In genomic region chr11:107590460-107591097, GRCh38 we compare ENCODE assay signal across 8 cellular contexts. TPM values are rescaled to one million over a fixed set of nuclear protein-coding genes. Genes with fewer than 3 reads are reported as not detected.
DNase-seq lines count a peak whose midpoint lies in the region; ATAC-seq and TF ChIP-seq lines count a peak whose summit lies in the region.

No MANE protein-coding gene starts in this region.

- CTCF ChIA-PET in activated CD8-positive, alpha-beta T cell treated with anti-CD3 and anti-CD28 coated beads for 36 hours (lab: Charles Lee) = interaction anchor here (1.0 to 1.8 kb wide), 5 partner anchors 8 to 38 kb away, joined by 3 to 4 read pairs (median 3); partner anchors contain the start of gene ALKBH8

- H3K9me3 Mint-ChIP-seq in activated CD8-positive, alpha-beta T cell treated with anti-CD3 and anti-CD28 coated beads for 36 hours = no peaks in the 10 kb centered on the region

- H3K27ac Mint-ChIP-seq in activated CD8-positive, alpha-beta T cell treated with anti-CD3 and anti-CD28 coated beads for 36 hours = no peak overlapping the region

- no peaks in the 10 kb centered on the region for H3K36me3 Mint-ChIP-seq in activated CD8-positive, alpha-beta T cell treated with anti-CD3 and anti-CD28 coated beads for 36 hours (ENCODE audit: low read depth)

- H2AFZ ChIP-seq in smooth muscle cell (ENCODE audit: low read depth) = peak overlapping the region; percentile 33

- POLR2A ChIA-PET in activated CD8-positive, alpha-beta T cell treated with anti-CD3 and anti-CD28 coated beads for 36 hours (lab: Charles Lee) = interaction anchor here (0.7 to 1.0 kb wide), 2 partner anchors 9 to 56 kb away, joined by 3 read pairs; no protein-coding TSS in a partner anchor

- TF ChIP-seq CTCF in activated CD8-positive, alpha-beta T cell treated with anti-CD3 and anti-CD28 coated beads for 36 hours (IDR thresholded peaks at IDR 0.05) = no peak
- TF ChIP-seq CTCF in left ventricle myocardium inferior (IDR thresholded peaks at IDR 0.05; ENCODE audit: borderline replicate concordance) = no peak
- no peak for TF ChIP-seq CTCF in smooth muscle cell (IDR thresholded peaks at IDR 0.05; ENCODE audit: borderline replicate concordance, insufficient read depth, poor library complexity, severe bottlenecking)

- no peaks in the 10 kb centered on the region for H3K36me3 ChIP-seq in left ventricle myocardium inferior
- H3K36me3 ChIP-seq in smooth muscle cell (ENCODE audit: low read depth) = no peaks in the 10 kb centered on the region

- H3K4me3 Mint-ChIP-seq in activated CD8-positive, alpha-beta T cell treated with anti-CD3 and anti-CD28 coated beads for 36 hours = peak overlapping the region; percentile 80

- ATAC-seq in Right ventricle myocardium superior (ENCODE audit: poor library complexity) = peak; percentile 28
- ATAC-seq in activated CD8-positive, alpha-beta T cell treated with anti-CD3 and anti-CD28 coated beads for 36 hours = no peak
- no peak for ATAC-seq in HG03378 (IDR thresholded peaks at IDR 0.05; ENCODE audit: unreplicated experiment)

- no peaks in the 10 kb centered on the region for H3K79me2 ChIP-seq in smooth muscle cell (ENCODE audit: low read depth)

- H3K27ac ChIP-seq in left ventricle myocardium inferior (replicated peaks) = no peak overlapping the region
- H3K27ac ChIP-seq in smooth muscle cell (ENCODE audit: low read depth) = no peak overlapping the region

- H3K27me3 ChIP-seq in left ventricle myocardium inferior (ENCODE audit: low read depth) = peaks cover 98% of the 10 kb centered on the region
- peaks cover 51% of the 10 kb centered on the region for H3K27me3 ChIP-seq in smooth muscle cell (ENCODE audit: low read depth)

- DNase-seq in Right ventricle myocardium superior = no peak
- no peak for DNase-seq in cardiac septum (ENCODE audit: low spot score)
- DNase-seq in activated CD8-positive, alpha-beta T cell treated with anti-CD3 and anti-CD28 coated beads for 36 hours = no peak
- no peak for DNase-seq in left ventricle myocardium inferior
- no peak for DNase-seq in smooth muscle cell (lab: John Stamatoyannopoulos, UW; ENCODE audit: unreplicated experiment)
- DNase-seq in COLO829 (ENCODE audit: low spot score) = no peak
- no peak for DNase-seq in medulla oblongata (ENCODE audit: extremely low spot score)

- H3K4me1 Mint-ChIP-seq in activated CD8-positive, alpha-beta T cell treated with anti-CD3 and anti-CD28 coated beads for 36 hours (ENCODE audit: low read depth) = peaks cover 22% of the 10 kb centered on the region

- H3K27me3 Mint-ChIP-seq in activated CD8-positive, alpha-beta T cell treated with anti-CD3 and anti-CD28 coated beads for 36 hours = peaks cover 80% of the 10 kb centered on the region

- WGBS in smooth muscle cell (ENCODE audit: low lambda C conversion rate) = 0% methylated on average over 23 of the region's 29 CpGs

- H3F3A ChIP-seq in smooth muscle cell (ENCODE audit: low read depth) = no peaks in the 10 kb centered on the region

- H3K4me3 ChIP-seq in left ventricle myocardium inferior (peak overlapping the region; percentile 76), smooth muscle cell (peak overlapping the region; percentile 65)

- peaks cover 24% of the 10 kb centered on the region for H3K4me1 ChIP-seq in left ventricle myocardium inferior
- peaks cover 7% of the 10 kb centered on the region for H3K4me1 ChIP-seq in smooth muscle cell (ENCODE audit: low read depth)

- intact Hi-C loops in Right ventricle myocardium superior (cut with DNase I) = no loop called here
- intact Hi-C loops in cardiac septum (cut with DNase I) = no loop called here
- intact Hi-C loops in activated CD8-positive, alpha-beta T cell treated with anti-CD3 and anti-CD28 coated beads for 36 hours (cut with micrococcal nuclease) = no loop called here
- intact Hi-C loops in left ventricle myocardium inferior (cut with micrococcal nuclease) = no loop called here

- H3K9ac ChIP-seq in smooth muscle cell (ENCODE audit: low read depth) = no peak overlapping the region

- H3K9me3 ChIP-seq in left ventricle myocardium inferior (replicated peaks) (no peaks in the 10 kb centered on the region), smooth muscle cell (replicated peaks; ENCODE audit: low read depth) (no peaks in the 10 kb centered on the region)

- no peaks in the 10 kb centered on the region for H4K20me1 ChIP-seq in smooth muscle cell (ENCODE audit: low read depth)

- H3K4me2 ChIP-seq in smooth muscle cell = peak overlapping the region; percentile 96

RNA-seq across cellular contexts. Expression of gene ELMOD1, which starts 0.4 kb away (rescaled TPM):
- total RNA-seq in Right ventricle myocardium superior = 1.00 TPM
- 0.89 TPM for total RNA-seq in cardiac septum
- total RNA-seq in activated CD8-positive, alpha-beta T cell treated with anti-CD3 and anti-CD28 coated beads for 36 hours = not detected
- 2.3 TPM for total RNA-seq in left ventricle myocardium inferior
- 0.94 and 1.4 TPM in 2 replicates for total RNA-seq in smooth muscle cell
- polyA plus RNA-seq in smooth muscle cell = 0.24 TPM in 1 of 2 replicates, not detected in the other

RNA-seq across cellular contexts. Expression of gene ALKBH8, which starts 25.0 kb away (rescaled TPM):
- 6.2 TPM for total RNA-seq in Right ventricle myocardium superior
- total RNA-seq in cardiac septum = 6.2 TPM
- total RNA-seq in activated CD8-positive, alpha-beta T cell treated with anti-CD3 and anti-CD28 coated beads for 36 hours = 10 to 100 TPM; 13.3 to 13.4 TPM
- 6.7 TPM for total RNA-seq in left ventricle myocardium inferior
- 8.4 and 12.4 TPM in 2 replicates for total RNA-seq in smooth muscle cell
- polyA plus RNA-seq in smooth muscle cell = 2.8 and 3.8 TPM in 2 replicates
